In genomic region chr5:39606592-39606990, GRCh38 we compare ENCODE assay signal across 17 cellular contexts.
DNase-seq lines count a peak whose midpoint lies in the region; ATAC-seq and TF ChIP-seq lines count a peak whose summit lies in the region.
"Had no signal": no experiment of that assay in that cellular context is flagged by ENCODE, and none has a peak within 500 bp of the region (broad histone marks: within the 10 kb centered on the region; RNA-seq: fewer than 3 reads in every experiment).

No MANE protein-coding gene starts in this region.

- no peak for ATAC-seq in HG02678 (IDR thresholded peaks at IDR 0.05; ENCODE audit: unreplicated experiment)
- ATAC-seq in GM21786 (IDR thresholded peaks at IDR 0.05; ENCODE audit: unreplicated experiment): no peak
- ATAC-seq in GM19455 (IDR thresholded peaks at IDR 0.05; ENCODE audit: unreplicated experiment): no peak
- no peak for ATAC-seq in HG03432 (IDR thresholded peaks at IDR 0.05; ENCODE audit: unreplicated experiment)
- ATAC-seq: GM23338, HCT116 had no signal

- H2AFZ ChIP-seq in osteoblast (ENCODE audit: low read length): no peak overlapping the region
- H2AFZ ChIP-seq: GM23338 had no signal

- TF ChIP-seq CTCF in osteoblast (IDR thresholded peaks at IDR 0.05; ENCODE audit: extremely low read depth, low read depth, low read length): no peak

- H3K36me3 ChIP-seq in BLaER1: no peaks in the 10 kb centered on the region
- no peaks in the 10 kb centered on the region for H3K36me3 ChIP-seq in SJSA1
- no peaks in the 10 kb centered on the region for H3K36me3 ChIP-seq in osteoblast (ENCODE audit: insufficient read depth, low read length)

- no peaks in the 10 kb centered on the region for H3K79me2 ChIP-seq in osteoblast (ENCODE audit: insufficient read depth, low read length)

- DNase-seq in SJSA1 (ENCODE audit: low read depth in 1 of 2, low spot score in 2 of 2) (no peak), osteoblast (ENCODE audit: insufficient read length, low spot score, missing footprints) (no peak)
- DNase-seq: C1 segment of cervical spinal cord; CD4-positive, CD25-positive, alpha-beta regulatory T cell; CD8-positive, alpha-beta memory T cell; COR-L47; DMS 273 treated with DMSO at 0.1 percent for 48 hours; DND-41; HFFc6; KG1 had no signal

- no peak overlapping the region for H3K4me3 ChIP-seq in BLaER1
- no peak overlapping the region for H3K4me3 ChIP-seq in SJSA1
- H3K4me3 ChIP-seq in osteoblast (ENCODE audit: insufficient read depth, low read length): no peak overlapping the region
- H3K4me3 ChIP-seq: GM23338 had no signal

- H3K9ac ChIP-seq in BLaER1: no peak overlapping the region

- H3K27ac ChIP-seq in BLaER1 (0 out of 2 replicates have a peak overlapping the region, but pooled peaks have one; percentile 69), SJSA1 (peak overlapping the region; percentile 85), osteoblast (ENCODE audit: low read depth, low read length) (no peak overlapping the region)

- H3K4me2 ChIP-seq in BLaER1 (no peak overlapping the region), osteoblast (ENCODE audit: insufficient read depth, low read length) (peak overlapping the region; percentile 10)
- H3K4me2 ChIP-seq: GM23338 had no signal

- peaks cover 29% of the 10 kb centered on the region for H3K4me1 ChIP-seq in BLaER1
- H3K4me1 ChIP-seq in SJSA1 (replicated peaks): peaks cover 22% of the 10 kb centered on the region
- peaks cover 8% of the 10 kb centered on the region for H3K4me1 ChIP-seq in osteoblast (ENCODE audit: insufficient read depth, low read length)

- H4K20me1 ChIP-seq in BLaER1: no peaks in the 10 kb centered on the region
- no peaks in the 10 kb centered on the region for H4K20me1 ChIP-seq in osteoblast (ENCODE audit: insufficient read depth, low read length)

- H3K9me3 ChIP-seq in BLaER1 (peaks cover 51% of the 10 kb centered on the region), SJSA1 (replicated peaks) (no peaks in the 10 kb centered on the region), osteoblast (ENCODE audit: low read depth, low read length) (no peaks in the 10 kb centered on the region)

- no peaks in the 10 kb centered on the region for H3K27me3 ChIP-seq in BLaER1
- no peaks in the 10 kb centered on the region for H3K27me3 ChIP-seq in SJSA1 (replicated peaks)
- no peaks in the 10 kb centered on the region for H3K27me3 ChIP-seq in osteoblast (ENCODE audit: insufficient read depth, low read length)
